In genomic region chr18:79274823-79275222, GRCh38 we compare ENCODE assay signal across 1 cellular context.
TF ChIP-seq lines count a peak whose summit lies in the region.

No MANE protein-coding gene starts in this region.

TF ChIP-seq in GM23338, 12 proteins besides CTCF, POLR2A, EP300 and RAD21 (continued from another document):
- TF ChIP-seq REST (IDR thresholded peaks at IDR 0.05; ENCODE audit: unreplicated experiment), result no peak
- TF ChIP-seq JUNB (IDR thresholded peaks at IDR 0.05; ENCODE audit: unreplicated experiment), result no peak
- no peak for TF ChIP-seq ZNF462 (CRISPR knock-in tag; IDR thresholded peaks at IDR 0.05)
